ENCODE assay signal across 10 cellular contexts in genomic region chr11:1390603-1391164, GRCh38.
DNase-seq lines count a peak whose midpoint lies in the region; ATAC-seq lines count a peak whose summit lies in the region.
"Had no signal": no experiment of that assay in that cellular context is flagged by ENCODE, and none has a peak within 500 bp of the region (broad histone marks: within the 10 kb centered on the region; RNA-seq: fewer than 3 reads in every experiment).

No MANE protein-coding gene starts in this region.

- H3K27ac ChIP-seq in iPS-18a (ENCODE audit: low read length): no peak overlapping the region
- H3K27ac ChIP-seq: brain microvascular endothelial cell had no signal

- H3K9me3 ChIP-seq in adipocyte (ENCODE audit: control insufficient read depth, low read length) (no peaks in the 10 kb centered on the region), iPS-18a (ENCODE audit: control insufficient read depth, low read depth, low read length) (no peaks in the 10 kb centered on the region)

- DNase-seq in NCI-H82 (lab: John Stamatoyannopoulos, UW) (peak; percentile 51), NCI-H82 treated with DMSO at 0.1 percent for 48 hours (lab: John Stamatoyannopoulos, UW; ENCODE audit: unreplicated experiment) (no peak), adipocyte (ENCODE audit: low read depth) (peak; percentile 56), HuH-7.5 (ENCODE audit: low spot score) (no peak), NCI-H2107 treated with DMSO at 0.1 percent for 48 hours (lab: John Stamatoyannopoulos, UW; ENCODE audit: unreplicated experiment) (no peak), AG20443 (ENCODE audit: low spot score) (no peak)
- DNase-seq in stimulated activated effector memory CD8-positive, alpha-beta T cell treated with anti-CD3 and anti-CD28 coated beads, Interleukin-12 subunit alpha, Interleukin-12 subunit beta, amount 100 ng/mL, for 72 hours (ENCODE audit: low spot score in 2 of 2): no peak
- DNase-seq: brain microvascular endothelial cell had no signal

- peak overlapping the region; percentile 23 for H3K4me3 Mint-ChIP-seq in stimulated activated effector memory CD8-positive, alpha-beta T cell treated with anti-CD3 and anti-CD28 coated beads, Interleukin-12 subunit alpha, Interleukin-12 subunit beta, amount 100 ng/mL, for 72 hours

- no peaks in the 10 kb centered on the region for H3K36me3 Mint-ChIP-seq in stimulated activated effector memory CD8-positive, alpha-beta T cell treated with anti-CD3 and anti-CD28 coated beads, Interleukin-12 subunit alpha, Interleukin-12 subunit beta, amount 100 ng/mL, for 72 hours

- H3K27me3 ChIP-seq in adipocyte (replicated peaks; ENCODE audit: control insufficient read depth, insufficient read depth, low read length) (peaks cover 20% of the 10 kb centered on the region), iPS-18a (ENCODE audit: control insufficient read depth, insufficient read depth, low read length) (peaks cover 24% of the 10 kb centered on the region)

- no peak overlapping the region for H3K27ac Mint-ChIP-seq in stimulated activated effector memory CD8-positive, alpha-beta T cell treated with anti-CD3 and anti-CD28 coated beads, Interleukin-12 subunit alpha, Interleukin-12 subunit beta, amount 100 ng/mL, for 72 hours

- no peak overlapping the region for H3K4me3 ChIP-seq in adipocyte (ENCODE audit: low read length)
- peak overlapping the region; percentile 72 for H3K4me3 ChIP-seq in iPS-18a (ENCODE audit: low read length)

- no peaks in the 10 kb centered on the region for H3K9me3 Mint-ChIP-seq in stimulated activated effector memory CD8-positive, alpha-beta T cell treated with anti-CD3 and anti-CD28 coated beads, Interleukin-12 subunit alpha, Interleukin-12 subunit beta, amount 100 ng/mL, for 72 hours

- no peak for ATAC-seq in stimulated activated effector memory CD8-positive, alpha-beta T cell treated with anti-CD3 and anti-CD28 coated beads, Interleukin-12 subunit alpha, Interleukin-12 subunit beta, amount 100 ng/mL, for 72 hours
- ATAC-seq: activated CD4-positive, CD25-positive, alpha-beta regulatory T cell treated with anti-CD3 and anti-CD28 coated beads, Interleukin-2, amount 50 U/mL, for 24 hours had no signal

- H3K36me3 ChIP-seq in adipocyte (ENCODE audit: control insufficient read depth, insufficient read depth, low read length, severe bottlenecking) (no peaks in the 10 kb centered on the region), iPS-18a (ENCODE audit: control insufficient read depth, low read depth, low read length) (no peaks in the 10 kb centered on the region)
- H3K36me3 ChIP-seq: brain microvascular endothelial cell had no signal

- peaks cover 7% of the 10 kb centered on the region for H3K4me1 Mint-ChIP-seq in stimulated activated effector memory CD8-positive, alpha-beta T cell treated with anti-CD3 and anti-CD28 coated beads, Interleukin-12 subunit alpha, Interleukin-12 subunit beta, amount 100 ng/mL, for 72 hours

- H3K9ac ChIP-seq in adipocyte (ENCODE audit: low read length) (no peak overlapping the region), iPS-18a (ENCODE audit: low read length) (peak overlapping the region; percentile 50)

- H3K4me1 ChIP-seq in adipocyte (ENCODE audit: control insufficient read depth, insufficient read depth, low read length) (no peaks in the 10 kb centered on the region), iPS-18a (ENCODE audit: control insufficient read depth, low read depth, low read length) (peaks cover 3% of the 10 kb centered on the region)

Comparison
In these comparisons a context has a peak if more than half of its experiments do, and no peak if none do; other contexts are left out.
1. DNase-seq: peak in NCI-H82 (single experiment) and adipocyte (single experiment); none in NCI-H82 treated with DMSO at 0.1 percent for 48 hours (single experiment), stimulated activated effector memory CD8-positive, alpha-beta T cell treated with anti-CD3 and anti-CD28 coated beads, Interleukin-12 subunit alpha, Interleukin-12 subunit beta, amount 100 ng/mL, for 72 hours (0 of 2), HuH-7.5 (single experiment), NCI-H2107 treated with DMSO at 0.1 percent for 48 hours (single experiment) and AG20443 (single experiment).